Comparison of ENCODE assay signal across 8 cellular contexts in genomic region chr4:56907489-56908205, GRCh38. TPM values are rescaled to one million over a fixed set of nuclear protein-coding genes. Genes with fewer than 3 reads are reported as not detected.
DNase-seq lines count a peak whose midpoint lies in the region; ATAC-seq and TF ChIP-seq lines count a peak whose summit lies in the region.

REST (plus strand) TSS chr4:56907900; CDS start chr4:56910639, 2,739 bp downstream.

- H3K27ac ChIP-seq in body of pancreas (peak within 1 kb of the TSS; percentile 89 to 97 (median 94)), iPS DF 6.9 (ENCODE audit: low read length) (no peak within 1 kb of the TSS), gastrocnemius medialis (peak within 1 kb of the TSS; percentile 85 to 94 (median 89))

- no peaks in the 10 kb centered on the region; the same call in 1 of the 2 replicates for H3K36me3 ChIP-seq in H7 (replicated peaks; ENCODE audit: control insufficient read depth, insufficient read depth, low read length)
- no peaks in the 10 kb centered on the region for H3K36me3 ChIP-seq in body of pancreas (replicated peaks in 1 of 2; ENCODE audit: insufficient read depth in 1 of 2, low read depth in 2 of 2)
- H3K36me3 ChIP-seq in iPS DF 6.9 (ENCODE audit: control insufficient read depth, insufficient read depth, low read length), result no peaks in the 10 kb centered on the region
- no peaks in the 10 kb centered on the region for H3K36me3 ChIP-seq in gastrocnemius medialis

- TF ChIP-seq CTCF in GM12865 (IDR thresholded peaks at IDR 0.05; ENCODE audit: insufficient read depth, low read depth, low read length, missing control alignments), result no peak
- TF ChIP-seq CTCF in body of pancreas (IDR thresholded peaks at IDR 0.05), result peak in 1 of 7 experiments; percentile 7
- TF ChIP-seq CTCF in gastrocnemius medialis (IDR thresholded peaks at IDR 0.05 in 4 of 5, conservative IDR thresholded peaks at IDR 0.05 in 1 of 5), result no peak

- H3K4me1 ChIP-seq in body of pancreas, result peaks cover 37% of the 10 kb centered on the region
- H3K4me1 ChIP-seq in iPS DF 6.9 (ENCODE audit: control insufficient read depth, insufficient read depth, low read length), result peaks cover 5% of the 10 kb centered on the region; the same call in 1 of the 2 replicates
- H3K4me1 ChIP-seq in gastrocnemius medialis, result peaks cover 12 to 16% of the 10 kb centered on the region in 2 donors

- H3K27me3 ChIP-seq in H7 (ENCODE audit: control insufficient read depth, insufficient read depth, low read length) (no peaks in the 10 kb centered on the region; the same call in 1 of the 2 replicates), body of pancreas (no peaks in the 10 kb centered on the region), iPS DF 6.9 (ENCODE audit: control insufficient read depth, insufficient read depth, low read length) (no peaks in the 10 kb centered on the region; the same call in 1 of the 2 replicates), gastrocnemius medialis (no peaks in the 10 kb centered on the region)

- DNase-seq in GM12865 (ENCODE audit: low read depth) (peak; percentile 85), H7 (peak; percentile 94), M059J (ENCODE audit: low read depth) (peak; percentile 43), UCSD-AML1 (lab: John Stamatoyannopoulos, UW; ENCODE audit: unreplicated experiment) (peak; percentile 84), body of pancreas (peak; percentile 71 to 83 (median 79)), iPS DF 6.9 (ENCODE audit: low read depth, low spot score) (no peak), gastrocnemius medialis (peak; percentile 41 to 61), SHP77 treated with DMSO at 0.1 percent for 48 hours (lab: John Stamatoyannopoulos, UW) (no peak)

- intact Hi-C loops in body of pancreas (cut with DNase I) (no loop called here), gastrocnemius medialis (cut with DNase I; ENCODE audit: low total_unique reads) (loop anchor here (1.0 to 5.0 kb wide), 3 partner anchors 50 to 470 kb away; partner anchors contain the start of genes NOA1, PAICS and PPAT)

- WGBS in body of pancreas, 2 donors, result 0 to 2% methylated on average over 10 to 70 of the region's 74 CpGs
- WGBS in iPS DF 6.9 (ENCODE audit: insufficient coverage, insufficient read length), result no CpG with 5 or more reads among the region's 74 CpGs

- in situ Hi-C loops in gastrocnemius medialis (cut with MboI; ENCODE audit: low sequenced_read_pairs in 4 of 4), result loop anchor here in 3 of 4 donors (5.0 to 10.0 kb wide), 3 partner anchors 67 to 77 kb away; partner anchors contain the start of genes NOA1 (in 2 of the 3) and POLR2B (in 2 of the 3)

- ATAC-seq in body of pancreas (peak; percentile 87), gastrocnemius medialis (peak; percentile 77 to 78)

- H3K4me3 ChIP-seq in GM12865 (ENCODE audit: low read depth, low read length) (peak within 1 kb of the TSS; percentile 67), H7 (ENCODE audit: insufficient read depth, low read depth, low read length) (peak within 1 kb of the TSS; percentile 83), body of pancreas (peak within 1 kb of the TSS; percentile 56 to 96), iPS DF 6.9 (ENCODE audit: low read length) (peak within 1 kb of the TSS; percentile 92), gastrocnemius medialis (peak within 1 kb of the TSS; percentile 61 to 98 (median 90))

- TF ChIP-seq POLR2A in body of pancreas (IDR thresholded peaks at IDR 0.05) (peak; percentile 31 to 61 (median 43)), gastrocnemius medialis (IDR thresholded peaks at IDR 0.05) (peak; percentile 69 to 73)

- no peaks in the 10 kb centered on the region for H3K9me3 ChIP-seq in body of pancreas
- H3K9me3 ChIP-seq in iPS DF 6.9 (ENCODE audit: control insufficient read depth, insufficient read depth, low read length), result no peaks in the 10 kb centered on the region
- H3K9me3 ChIP-seq in gastrocnemius medialis, result no peaks in the 10 kb centered on the region

RNA-seq across cellular contexts. Expression of gene REST, which starts in this region (rescaled TPM):
- total RNA-seq in H7 (2014; rRNA removed; shearing (Covaris generic)), result 43.5 and 72.0 TPM in 2 replicates
- total RNA-seq in M059J (2014; rRNA removed; shearing (Covaris generic)), result 19.6 and 26.9 TPM in 2 replicates
- total RNA-seq in body of pancreas, result 10 to 100 TPM; 17.1 to 19.8 TPM
- 10 to 100 TPM; 17.9 to 22.6 (median 20.0) TPM for total RNA-seq in gastrocnemius medialis

Comparison
In these comparisons a context has a peak if more than half of its experiments do, and no peak if none do; other contexts are left out.
1. DNase-seq: peak in GM12865 (single experiment), H7 (single experiment), M059J (single experiment), UCSD-AML1 (single experiment), body of pancreas (4 of 4) and gastrocnemius medialis (2 of 2); none in iPS DF 6.9 (single experiment) and SHP77 treated with DMSO at 0.1 percent for 48 hours (single experiment).
2. Peak in every context shown above with its lines, with median percentiles within 50 percentile points of each other: H3K4me3 ChIP-seq.